In the genomic region with DNA sequence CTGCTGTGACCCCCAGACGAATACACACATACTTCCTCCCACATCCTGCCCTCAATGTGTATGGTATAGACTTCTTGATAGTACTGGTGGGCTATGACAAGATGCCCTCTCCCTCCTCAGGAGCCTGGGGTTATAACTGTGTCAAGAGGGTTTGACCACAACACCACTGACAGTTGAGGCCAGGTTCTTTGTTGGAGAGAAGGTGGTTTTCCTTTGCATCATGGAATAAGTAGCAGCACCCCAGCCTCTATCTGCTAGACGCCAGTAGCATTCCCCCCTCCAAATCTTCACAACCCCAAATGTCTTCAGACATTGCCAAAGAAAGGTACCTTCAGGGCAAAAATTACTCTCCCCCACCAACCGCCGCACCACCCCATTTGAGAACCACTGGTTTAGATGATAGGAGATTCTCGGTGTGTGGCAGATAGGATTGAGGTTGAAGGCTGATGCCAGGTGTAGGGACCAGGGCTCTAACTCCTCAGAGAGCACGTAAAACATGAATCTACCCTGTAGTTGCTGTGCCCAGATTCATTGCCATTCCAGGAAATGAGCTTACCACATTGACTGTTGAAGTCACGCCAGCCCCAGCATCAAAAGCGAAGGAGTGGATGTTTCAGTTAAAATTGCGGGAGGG, we compare ENCODE assay signal across 14 cellular contexts. TPM values are rescaled to one million over a fixed set of nuclear protein-coding genes. Genes with fewer than 3 reads are reported as not detected.
DNase-seq lines count a peak whose midpoint lies in the region; ATAC-seq, FAIRE-seq and TF ChIP-seq lines count a peak whose summit lies in the region.
"Had no signal": no experiment of that assay in that cellular context is flagged by ENCODE, and none has a peak within 500 bp of the region (broad histone marks: within the 10 kb centered on the region; RNA-seq: fewer than 3 reads in every experiment).

No MANE protein-coding gene starts in this region.

- H3K36me3 Mint-ChIP-seq in activated T-helper 1 cell treated with anti-CD3 and anti-CD28 coated beads, Interleukin-12 subunit alpha, Interleukin-12 subunit beta, Interleukin-2, Interleukin-4 antibody, amounts not matched to agents 30 ng/mL and 10 ng/mL and 1 ng/mL, durations not matched to agents 14 hours and 24 hours and 36 hours (ENCODE audit: low read depth): peaks cover 19% of the 10 kb centered on the region

- TF ChIP-seq POLR2A in GM12892 (IDR thresholded peaks at IDR 0.05; ENCODE audit: low read depth, low read length): no peak

- no peak for DNase-seq in activated CD4-positive, CD25-positive, alpha-beta regulatory T cell (lab: John Stamatoyannopoulos, UW)
- DNase-seq in Kasumi-1 (lab: John Stamatoyannopoulos, UW): peak; percentile 47 to 54
- peak; percentile 71 for DNase-seq in activated T-helper 1 cell treated with anti-CD3 and anti-CD28 coated beads, Interleukin-12 subunit alpha, Interleukin-12 subunit beta, Interleukin-2, Interleukin-4 antibody, amounts not matched to agents 30 ng/mL and 10 ng/mL and 1 ng/mL, durations not matched to agents 14 hours and 24 hours and 36 hours (ENCODE audit: low spot score)
- peak; percentile 36 to 56 for DNase-seq in stimulated activated CD8-positive, alpha-beta memory T cell treated with anti-CD3 and anti-CD28 coated beads, Interleukin-15, amount 100 ng/mL, for 48 hours (ENCODE audit: low read depth in 2 of 2)
- no peak for DNase-seq in substantia nigra (lab: John Stamatoyannopoulos, UW)
- DNase-seq in GM12892 (ENCODE audit: insufficient read length): no peak
- DNase-seq: IMR-90, NCI-H510A treated with DMSO at 0.1 percent for 48 hours, psoas muscle had no signal

- peaks cover 2% of the 10 kb centered on the region for H3K27me3 Mint-ChIP-seq in activated T-helper 1 cell treated with anti-CD3 and anti-CD28 coated beads, Interleukin-12 subunit alpha, Interleukin-12 subunit beta, Interleukin-2, Interleukin-4 antibody, amounts not matched to agents 30 ng/mL and 10 ng/mL and 1 ng/mL, durations not matched to agents 14 hours and 24 hours and 36 hours (ENCODE audit: insufficient read depth)

- H3K27ac Mint-ChIP-seq in activated T-helper 1 cell treated with anti-CD3 and anti-CD28 coated beads, Interleukin-12 subunit alpha, Interleukin-12 subunit beta, Interleukin-2, Interleukin-4 antibody, amounts not matched to agents 30 ng/mL and 10 ng/mL and 1 ng/mL, durations not matched to agents 14 hours and 24 hours and 36 hours: peak overlapping the region; percentile 98

- H3K4me3 Mint-ChIP-seq in activated T-helper 1 cell treated with anti-CD3 and anti-CD28 coated beads, Interleukin-12 subunit alpha, Interleukin-12 subunit beta, Interleukin-2, Interleukin-4 antibody, amounts not matched to agents 30 ng/mL and 10 ng/mL and 1 ng/mL, durations not matched to agents 14 hours and 24 hours and 36 hours: peak overlapping the region; percentile 71

- FAIRE-seq in GM12892 (lab: Jason Lieb, UNC): no peak
- FAIRE-seq: endometrium had no signal

- no peak overlapping the region for H3K27ac ChIP-seq in substantia nigra (ENCODE audit: low read depth, low read length, poor library complexity, severe bottlenecking)
- H3K27ac ChIP-seq: 22Rv1, psoas muscle had no signal

- intact Hi-C loops in activated T-helper 1 cell treated with anti-CD3 and anti-CD28 coated beads, Interleukin-12 subunit alpha, Interleukin-12 subunit beta, Interleukin-2, Interleukin-4 antibody, amounts not matched to agents 30 ng/mL and 10 ng/mL and 1 ng/mL, durations not matched to agents 14 hours and 24 hours and 36 hours (cut with micrococcal nuclease): loop anchor here (1.0 to 2.0 kb wide), 4 partner anchors 14 to 64 kb away; no protein-coding TSS in a partner anchor

- peak; percentile 76 to 89 for ATAC-seq in activated CD4-positive, CD25-positive, alpha-beta regulatory T cell treated with anti-CD3 and anti-CD28 coated beads, Interleukin-2, amount 50 U/mL, for 24 hours
- no peak for ATAC-seq in HG03280 (IDR thresholded peaks at IDR 0.05; ENCODE audit: unreplicated experiment)

- H3K9me3 Mint-ChIP-seq in activated T-helper 1 cell treated with anti-CD3 and anti-CD28 coated beads, Interleukin-12 subunit alpha, Interleukin-12 subunit beta, Interleukin-2, Interleukin-4 antibody, amounts not matched to agents 30 ng/mL and 10 ng/mL and 1 ng/mL, durations not matched to agents 14 hours and 24 hours and 36 hours: peaks cover 4% of the 10 kb centered on the region

- peaks cover 64% of the 10 kb centered on the region for H3K4me1 Mint-ChIP-seq in activated T-helper 1 cell treated with anti-CD3 and anti-CD28 coated beads, Interleukin-12 subunit alpha, Interleukin-12 subunit beta, Interleukin-2, Interleukin-4 antibody, amounts not matched to agents 30 ng/mL and 10 ng/mL and 1 ng/mL, durations not matched to agents 14 hours and 24 hours and 36 hours (ENCODE audit: low read depth)

RNA-seq across cellular contexts. Expression of a gene that starts 5.5 kb away (rescaled TPM):
- 0.91 and 1.1 TPM in 2 replicates for total RNA-seq in activated T-helper 1 cell treated with anti-CD3 and anti-CD28 coated beads, Interleukin-12 subunit alpha, Interleukin-12 subunit beta, Interleukin-2, Interleukin-4 antibody, amounts not matched to agents 30 ng/mL and 10 ng/mL and 1 ng/mL, durations not matched to agents 14 hours and 24 hours and 36 hours
- polyA plus RNA-seq in GM12892 (2012; ENCODE audit: missing spikeins): 3.7 TPM
- total RNA-seq: kidney epithelial cell had no signal
- polyA plus RNA-seq: IMR-90 had no signal

Comparison
In these comparisons a context has a peak if more than half of its experiments do, and no peak if none do; other contexts are left out.
1. DNase-seq: peak in Kasumi-1 (2 of 2), activated T-helper 1 cell treated with anti-CD3 and anti-CD28 coated beads, Interleukin-12 subunit alpha, Interleukin-12 subunit beta, Interleukin-2, Interleukin-4 antibody, amounts not matched to agents 30 ng/mL and 10 ng/mL and 1 ng/mL, durations not matched to agents 14 hours and 24 hours and 36 hours (single experiment) and stimulated activated CD8-positive, alpha-beta memory T cell treated with anti-CD3 and anti-CD28 coated beads, Interleukin-15, amount 100 ng/mL, for 48 hours (2 of 2); none in activated CD4-positive, CD25-positive, alpha-beta regulatory T cell (0 of 4), substantia nigra (0 of 49) and GM12892 (single experiment).